Comparison of ENCODE assay signal across 1 cellular context in genomic region chr20:53915459-53916172, GRCh38.
TF ChIP-seq lines count a peak whose summit lies in the region.

No MANE protein-coding gene starts in this region.

TF ChIP-seq in K562, 482 proteins besides CTCF, POLR2A, EP300 and RAD21 (continued from another document and continues in another):
- TF ChIP-seq ZBTB26 (CRISPR knock-in tag; IDR thresholded peaks at IDR 0.05), result no peak
- TF ChIP-seq ZBED1 (IDR thresholded peaks at IDR 0.05), result 0 out of 2 replicates have a peak, but pooled peaks have one; percentile 27
- no peak for TF ChIP-seq CBX5 (IDR thresholded peaks at IDR 0.05; ENCODE audit: borderline replicate concordance, low read depth)
- no peak for TF ChIP-seq SRSF9 (IDR thresholded peaks at IDR 0.05; ENCODE audit: borderline replicate concordance, low read depth, low read length)
- no peak for TF ChIP-seq MCM2 (IDR thresholded peaks at IDR 0.05; ENCODE audit: low read depth)
- peak; percentile 59 for TF ChIP-seq SOX6 (IDR thresholded peaks at IDR 0.05)
- TF ChIP-seq SMARCC2 (IDR thresholded peaks at IDR 0.05; ENCODE audit: low read depth), result no peak
- TF ChIP-seq RNF2 (IDR thresholded peaks at IDR 0.05), result no peak
- TF ChIP-seq ZNF764 (CRISPR knock-in tag; IDR thresholded peaks at IDR 0.05; ENCODE audit: low read depth), result no peak
- TF ChIP-seq EP400 (IDR thresholded peaks at IDR 0.05), result peak; percentile 55
- TF ChIP-seq PHF20 (IDR thresholded peaks at IDR 0.05; ENCODE audit: partially characterized antibody), result no peak
- TF ChIP-seq TAL1 (IDR thresholded peaks at IDR 0.05), result no peak
- no peak for TF ChIP-seq ZNF699 (CRISPR knock-in tag; IDR thresholded peaks at IDR 0.05; ENCODE audit: insufficient replicate concordance)
- no peak for TF ChIP-seq ZNF280A (IDR thresholded peaks at IDR 0.05; ENCODE audit: low read depth, partially characterized antibody)
- TF ChIP-seq, protein P1, sequence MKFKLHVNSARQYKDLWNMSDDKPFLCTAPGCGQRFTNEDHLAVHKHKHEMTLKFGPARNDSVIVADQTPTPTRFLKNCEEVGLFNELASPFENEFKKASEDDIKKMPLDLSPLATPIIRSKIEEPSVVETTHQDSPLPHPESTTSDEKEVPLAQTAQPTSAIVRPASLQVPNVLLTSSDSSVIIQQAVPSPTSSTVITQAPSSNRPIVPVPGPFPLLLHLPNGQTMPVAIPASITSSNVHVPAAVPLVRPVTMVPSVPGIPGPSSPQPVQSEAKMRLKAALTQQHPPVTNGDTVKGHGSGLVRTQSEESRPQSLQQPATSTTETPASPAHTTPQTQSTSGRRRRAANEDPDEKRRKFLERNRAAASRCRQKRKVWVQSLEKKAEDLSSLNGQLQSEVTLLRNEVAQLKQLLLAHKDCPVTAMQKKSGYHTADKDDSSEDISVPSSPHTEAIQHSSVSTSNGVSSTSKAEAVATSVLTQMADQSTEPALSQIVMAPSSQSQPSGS (CRISPR knock-in tag; IDR thresholded peaks at IDR 0.05), result no peak
- TF ChIP-seq MCM5 (IDR thresholded peaks at IDR 0.05; ENCODE audit: low read depth), result no peak
- no peak for TF ChIP-seq SIN3B (IDR thresholded peaks at IDR 0.05; ENCODE audit: low read depth)
- no peak for TF ChIP-seq XRCC3 (IDR thresholded peaks at IDR 0.05)
- peak; percentile 31; the same call in 1 of the 2 replicates for TF ChIP-seq DPF2 (IDR thresholded peaks at IDR 0.05)
- no peak for TF ChIP-seq SRSF1 (IDR thresholded peaks at IDR 0.05; ENCODE audit: low read depth, low read length)
- peak; percentile 68 for TF ChIP-seq SMC3 (conservative IDR thresholded peaks at IDR 0.05; ENCODE audit: insufficient read depth, low read depth, low read length)
- TF ChIP-seq ZNF644 (tag; IDR thresholded peaks at IDR 0.05; ENCODE audit: low read depth), result no peak
- TF ChIP-seq NCOA2 (IDR thresholded peaks at IDR 0.05; ENCODE audit: partially characterized antibody in 2 of 2), result no peak
- TF ChIP-seq HMBOX1 (IDR thresholded peaks at IDR 0.05), result no peak
- TF ChIP-seq TCF7 (IDR thresholded peaks at IDR 0.05; ENCODE audit: borderline replicate concordance), result no peak
- no peak for TF ChIP-seq E2F3 (CRISPR knock-in tag; IDR thresholded peaks at IDR 0.05)
- TF ChIP-seq, protein P2, sequence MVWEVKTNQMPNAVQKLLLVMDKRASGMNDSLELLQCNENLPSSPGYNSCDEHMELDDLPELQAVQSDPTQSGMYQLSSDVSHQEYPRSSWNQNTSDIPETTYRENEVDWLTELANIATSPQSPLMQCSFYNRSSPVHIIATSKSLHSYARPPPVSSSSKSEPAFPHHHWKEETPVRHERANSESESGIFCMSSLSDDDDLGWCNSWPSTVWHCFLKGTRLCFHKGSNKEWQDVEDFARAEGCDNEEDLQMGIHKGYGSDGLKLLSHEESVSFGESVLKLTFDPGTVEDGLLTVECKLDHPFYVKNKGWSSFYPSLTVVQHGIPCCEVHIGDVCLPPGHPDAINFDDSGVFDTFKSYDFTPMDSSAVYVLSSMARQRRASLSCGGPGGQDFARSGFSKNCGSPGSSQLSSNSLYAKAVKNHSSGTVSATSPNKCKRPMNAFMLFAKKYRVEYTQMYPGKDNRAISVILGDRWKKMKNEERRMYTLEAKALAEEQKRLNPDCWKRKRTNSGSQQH (CRISPR knock-in tag; IDR thresholded peaks at IDR 0.05), result no peak
- TF ChIP-seq, protein P3, sequence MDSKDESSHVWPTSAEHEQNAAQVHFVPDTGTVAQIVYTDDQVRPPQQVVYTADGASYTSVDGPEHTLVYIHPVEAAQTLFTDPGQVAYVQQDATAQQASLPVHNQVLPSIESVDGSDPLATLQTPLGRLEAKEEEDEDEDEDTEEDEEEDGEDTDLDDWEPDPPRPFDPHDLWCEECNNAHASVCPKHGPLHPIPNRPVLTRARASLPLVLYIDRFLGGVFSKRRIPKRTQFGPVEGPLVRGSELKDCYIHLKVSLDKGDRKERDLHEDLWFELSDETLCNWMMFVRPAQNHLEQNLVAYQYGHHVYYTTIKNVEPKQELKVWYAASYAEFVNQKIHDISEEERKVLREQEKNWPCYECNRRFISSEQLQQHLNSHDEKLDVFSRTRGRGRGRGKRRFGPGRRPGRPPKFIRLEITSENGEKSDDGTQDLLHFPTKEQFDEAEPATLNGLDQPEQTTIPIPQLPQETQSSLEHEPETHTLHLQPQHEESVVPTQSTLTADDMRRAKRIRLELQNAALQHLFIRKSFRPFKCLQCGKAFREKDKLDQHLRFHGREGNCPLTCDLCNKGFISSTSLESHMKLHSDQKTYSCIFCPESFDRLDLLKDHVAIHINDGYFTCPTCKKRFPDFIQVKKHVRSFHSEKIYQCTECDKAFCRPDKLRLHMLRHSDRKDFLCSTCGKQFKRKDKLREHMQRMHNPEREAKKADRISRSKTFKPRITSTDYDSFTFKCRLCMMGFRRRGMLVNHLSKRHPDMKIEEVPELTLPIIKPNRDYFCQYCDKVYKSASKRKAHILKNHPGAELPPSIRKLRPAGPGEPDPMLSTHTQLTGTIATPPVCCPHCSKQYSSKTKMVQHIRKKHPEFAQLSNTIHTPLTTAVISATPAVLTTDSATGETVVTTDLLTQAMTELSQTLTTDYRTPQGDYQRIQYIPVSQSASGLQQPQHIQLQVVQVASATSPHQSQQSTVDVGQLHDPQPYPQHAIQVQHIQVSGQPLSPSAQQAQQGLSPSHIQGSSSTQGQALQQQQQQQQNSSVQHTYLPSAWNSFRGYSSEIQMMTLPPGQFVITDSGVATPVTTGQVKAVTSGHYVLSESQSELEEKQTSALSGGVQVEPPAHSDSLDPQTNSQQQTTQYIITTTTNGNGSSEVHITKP (IDR thresholded peaks at IDR 0.05; ENCODE audit: partially characterized antibody), result peak; percentile 26
- TF ChIP-seq, protein P4, sequence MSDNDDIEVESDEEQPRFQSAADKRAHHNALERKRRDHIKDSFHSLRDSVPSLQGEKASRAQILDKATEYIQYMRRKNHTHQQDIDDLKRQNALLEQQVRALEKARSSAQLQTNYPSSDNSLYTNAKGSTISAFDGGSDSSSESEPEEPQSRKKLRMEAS (CRISPR knock-in tag; IDR thresholded peaks at IDR 0.05), result no peak
- TF ChIP-seq SMARCA4 (IDR thresholded peaks at IDR 0.05), result 0 out of 2 replicates have a peak, but pooled peaks have one; percentile 45
- no peak for TF ChIP-seq MCM3 (IDR thresholded peaks at IDR 0.05)
- no peak for TF ChIP-seq PHB (CRISPR knock-in tag; IDR thresholded peaks at IDR 0.05)
- TF ChIP-seq ZNF79 (CRISPR knock-in tag; IDR thresholded peaks at IDR 0.05; ENCODE audit: low read depth), result no peak
- TF ChIP-seq FOXP4 (CRISPR knock-in tag; IDR thresholded peaks at IDR 0.05; ENCODE audit: borderline replicate concordance), result no peak
- no peak for TF ChIP-seq ZNF232 (CRISPR knock-in tag; IDR thresholded peaks at IDR 0.05)
- no peak for TF ChIP-seq GTF2F1 (IDR thresholded peaks at IDR 0.05; ENCODE audit: low read depth, low read length)
- no peak for TF ChIP-seq SIRT6 (IDR thresholded peaks at IDR 0.05; ENCODE audit: low read depth, low read length)
- no peak for TF ChIP-seq KLF1 (tag; IDR thresholded peaks at IDR 0.05)
- no peak for TF ChIP-seq HSF4 (CRISPR knock-in tag; IDR thresholded peaks at IDR 0.05; ENCODE audit: borderline replicate concordance)
- TF ChIP-seq, protein P5, sequence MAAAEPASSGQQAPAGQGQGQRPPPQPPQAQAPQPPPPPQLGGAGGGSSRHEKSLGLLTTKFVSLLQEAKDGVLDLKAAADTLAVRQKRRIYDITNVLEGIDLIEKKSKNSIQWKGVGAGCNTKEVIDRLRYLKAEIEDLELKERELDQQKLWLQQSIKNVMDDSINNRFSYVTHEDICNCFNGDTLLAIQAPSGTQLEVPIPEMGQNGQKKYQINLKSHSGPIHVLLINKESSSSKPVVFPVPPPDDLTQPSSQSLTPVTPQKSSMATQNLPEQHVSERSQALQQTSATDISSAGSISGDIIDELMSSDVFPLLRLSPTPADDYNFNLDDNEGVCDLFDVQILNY (CRISPR knock-in tag; IDR thresholded peaks at IDR 0.05), result no peak
- TF ChIP-seq, protein P6, sequence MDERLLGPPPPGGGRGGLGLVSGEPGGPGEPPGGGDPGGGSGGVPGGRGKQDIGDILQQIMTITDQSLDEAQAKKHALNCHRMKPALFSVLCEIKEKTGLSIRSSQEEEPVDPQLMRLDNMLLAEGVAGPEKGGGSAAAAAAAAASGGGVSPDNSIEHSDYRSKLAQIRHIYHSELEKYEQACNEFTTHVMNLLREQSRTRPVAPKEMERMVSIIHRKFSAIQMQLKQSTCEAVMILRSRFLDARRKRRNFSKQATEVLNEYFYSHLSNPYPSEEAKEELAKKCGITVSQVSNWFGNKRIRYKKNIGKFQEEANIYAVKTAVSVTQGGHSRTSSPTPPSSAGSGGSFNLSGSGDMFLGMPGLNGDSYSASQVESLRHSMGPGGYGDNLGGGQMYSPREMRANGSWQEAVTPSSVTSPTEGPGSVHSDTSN (CRISPR knock-in tag; IDR thresholded peaks at IDR 0.05; ENCODE audit: low read depth), result no peak
- TF ChIP-seq, protein P6 (tag; conservative IDR thresholded peaks at IDR 0.05; ENCODE audit: low read depth), result 0 out of 2 replicates have a peak, but pooled peaks have one; percentile 12
- TF ChIP-seq STAT5B (CRISPR knock-in tag; IDR thresholded peaks at IDR 0.05), result no peak
- TF ChIP-seq CAMTA2 (CRISPR knock-in tag; conservative IDR thresholded peaks at IDR 0.05), result no peak
